Comparison of ENCODE assay signal across 26 cellular contexts in genomic region chr2:22536131-22536530, GRCh38.
DNase-seq lines count a peak whose midpoint lies in the region; ATAC-seq and TF ChIP-seq lines count a peak whose summit lies in the region.
"Had no signal": no experiment of that assay in that cellular context is flagged by ENCODE, and none has a peak within 500 bp of the region (broad histone marks: within the 10 kb centered on the region; RNA-seq: fewer than 3 reads in every experiment).

No MANE protein-coding gene starts in this region.

- H3K4me3 ChIP-seq in esophagus muscularis mucosa = no peak overlapping the region
- H3K4me3 ChIP-seq in thyroid gland (replicated peaks in 1 of 3) = no peak overlapping the region
- H3K4me3 ChIP-seq: heart right ventricle, left ventricle myocardium inferior, testis, vagina had no signal

- ATAC-seq in foreskin keratinocyte = peak; percentile 99
- no peak for ATAC-seq in activated CD8-positive, alpha-beta memory T cell treated with anti-CD3 and anti-CD28 coated beads, Interleukin-2, amount 10 ng/mL, durations not matched to agents 7 days and 5 days
- ATAC-seq: heart right ventricle; naive thymus-derived CD4-positive, alpha-beta T cell; stimulated activated naive B cell treated with anti-CD40 and anti-IgM and Interleukin-4, amounts not matched to agents 10 μg/mL and 1 μg/mL and 100 μg/mL, for 72 hours had no signal

- no peak overlapping the region for H3K4me3 Mint-ChIP-seq in HFFc6
- no peak overlapping the region for H3K4me3 Mint-ChIP-seq in activated CD8-positive, alpha-beta memory T cell treated with anti-CD3 and anti-CD28 coated beads, Interleukin-2, amount 10 ng/mL, durations not matched to agents 7 days and 5 days
- H3K4me3 Mint-ChIP-seq: activated B cell treated with CpG ODN at 0.5 μM for 24 hours; H9; naive thymus-derived CD4-positive, alpha-beta T cell; stimulated activated naive B cell treated with anti-CD40 and anti-IgM and Interleukin-4, amounts not matched to agents 10 μg/mL and 1 μg/mL and 100 μg/mL, for 72 hours had no signal

- DNase-seq in ACHN (peak; percentile 38), HFFc6 (peak; percentile 3), RWPE1 (ENCODE audit: low spot score) (peak; percentile 28), foreskin keratinocyte (peak; percentile 2 to 47), esophagus muscularis mucosa (ENCODE audit: extremely low spot score) (no peak), thyroid gland (no peak), NCI-H1048 (lab: John Stamatoyannopoulos, UW) (no peak)
- no peak for DNase-seq in activated CD8-positive, alpha-beta memory T cell treated with anti-CD3 and anti-CD28 coated beads, Interleukin-2, amount 10 ng/mL, durations not matched to agents 7 days and 5 days
- DNase-seq: activated B cell treated with CpG ODN at 0.5 μM for 24 hours; activated CD4-positive, alpha-beta T cell treated with anti-CD3 and anti-CD28 coated beads, Interleukin-2, amount 50 U/mL, for 4 hours; activated CD8-positive, alpha-beta memory T cell treated with anti-CD3 and anti-CD28 coated beads, Interleukin-2, amount 50 U/mL, for 4 hours; activated naive CD4-positive, alpha-beta T cell treated with anti-CD3 and anti-CD28 coated beads, Interleukin-2, amount 50 U/mL, for 16 hours; amygdala; BE2C; DND-41; H9; heart right ventricle; left ventricle myocardium inferior; naive thymus-derived CD4-positive, alpha-beta T cell; NCI-H1694 treated with DMSO at 0.1 percent for 48 hours; occipital lobe; stimulated activated CD4-positive, alpha-beta T cell treated with anti-CD3 and anti-CD28 coated beads, Interleukin-4, amount 100 ng/mL, for 1 hour; stimulated activated naive B cell treated with anti-CD40 and anti-IgM and Interleukin-4, amounts not matched to agents 10 μg/mL and 1 μg/mL and 100 μg/mL, for 72 hours; T-helper 9 cell; testis had no signal

- TF ChIP-seq POLR2A in esophagus muscularis mucosa (IDR thresholded peaks at IDR 0.05; ENCODE audit: low read depth) = no peak
- no peak for TF ChIP-seq POLR2A in thyroid gland (IDR thresholded peaks at IDR 0.05)

- peaks cover 27% of the 10 kb centered on the region for H3K9me3 Mint-ChIP-seq in HFFc6
- no peaks in the 10 kb centered on the region for H3K9me3 Mint-ChIP-seq in activated CD8-positive, alpha-beta memory T cell treated with anti-CD3 and anti-CD28 coated beads, Interleukin-2, amount 10 ng/mL, durations not matched to agents 7 days and 5 days (ENCODE audit: low read depth)

- H3K36me3 Mint-ChIP-seq in HFFc6 (ENCODE audit: low read depth) = no peaks in the 10 kb centered on the region
- H3K36me3 Mint-ChIP-seq in activated CD8-positive, alpha-beta memory T cell treated with anti-CD3 and anti-CD28 coated beads, Interleukin-2, amount 10 ng/mL, durations not matched to agents 7 days and 5 days = no peaks in the 10 kb centered on the region
- H3K36me3 Mint-ChIP-seq: naive thymus-derived CD4-positive, alpha-beta T cell; stimulated activated naive B cell treated with anti-CD40 and anti-IgM and Interleukin-4, amounts not matched to agents 10 μg/mL and 1 μg/mL and 100 μg/mL, for 72 hours had no signal

- CTCF ChIA-PET in RWPE1 (lab: Yijun Ruan, JAX) = no interaction called here
- CTCF ChIA-PET in activated CD8-positive, alpha-beta memory T cell treated with anti-CD3 and anti-CD28 coated beads, Interleukin-2, amount 10 ng/mL, durations not matched to agents 7 days and 5 days (lab: Charles Lee) = no interaction called here

- WGBS in esophagus muscularis mucosa = 58% methylated on average over 2 of the region's 2 CpGs
- WGBS in thyroid gland, 2 donors = 76 to 79% methylated on average over 2 of the region's 2 CpGs

- in situ Hi-C loops in ACHN (cut with HindIII; ENCODE audit: low pct_ligation_motif_present, low pct_unique_long_range_greater_than_20kb, low sequenced_read_pairs) = no loop called here

- H3K27ac Mint-ChIP-seq in HFFc6 = no peak overlapping the region
- H3K27ac Mint-ChIP-seq in activated CD8-positive, alpha-beta memory T cell treated with anti-CD3 and anti-CD28 coated beads, Interleukin-2, amount 10 ng/mL, durations not matched to agents 7 days and 5 days = no peak overlapping the region
- H3K27ac Mint-ChIP-seq: activated B cell treated with CpG ODN at 0.5 μM for 24 hours; H9; naive thymus-derived CD4-positive, alpha-beta T cell; stimulated activated naive B cell treated with anti-CD40 and anti-IgM and Interleukin-4, amounts not matched to agents 10 μg/mL and 1 μg/mL and 100 μg/mL, for 72 hours had no signal

- TF ChIP-seq EP300 in esophagus muscularis mucosa (IDR thresholded peaks at IDR 0.05) = no peak

- no peaks in the 10 kb centered on the region for H3K4me1 ChIP-seq in foreskin keratinocyte
- no peaks in the 10 kb centered on the region for H3K4me1 ChIP-seq in esophagus muscularis mucosa
- no peaks in the 10 kb centered on the region for H3K4me1 ChIP-seq in thyroid gland
- H3K4me1 ChIP-seq: BE2C, heart right ventricle, left ventricle myocardium inferior, testis, vagina had no signal

- no peaks in the 10 kb centered on the region for H3K27me3 Mint-ChIP-seq in HFFc6 (ENCODE audit: insufficient read depth)
- no peaks in the 10 kb centered on the region for H3K27me3 Mint-ChIP-seq in activated CD8-positive, alpha-beta memory T cell treated with anti-CD3 and anti-CD28 coated beads, Interleukin-2, amount 10 ng/mL, durations not matched to agents 7 days and 5 days
- H3K27me3 Mint-ChIP-seq: activated B cell treated with CpG ODN at 0.5 μM for 24 hours; stimulated activated naive B cell treated with anti-CD40 and anti-IgM and Interleukin-4, amounts not matched to agents 10 μg/mL and 1 μg/mL and 100 μg/mL, for 72 hours had no signal

- H3K36me3 ChIP-seq in esophagus muscularis mucosa = no peaks in the 10 kb centered on the region
- H3K36me3 ChIP-seq in thyroid gland = no peaks in the 10 kb centered on the region
- H3K36me3 ChIP-seq: BE2C, heart right ventricle, left ventricle myocardium inferior, vagina had no signal

- POLR2A ChIA-PET in RWPE1 (lab: Yijun Ruan, JAX; ENCODE audit: low non-redundant PET) = no interaction called here

- H3K27ac ChIP-seq in RWPE1 (no peak overlapping the region), foreskin keratinocyte (no peak overlapping the region), esophagus muscularis mucosa (replicated peaks in 1 of 4) (no peak overlapping the region), thyroid gland (no peak overlapping the region)
- H3K27ac ChIP-seq: heart right ventricle, left ventricle myocardium inferior, testis, vagina had no signal

- intact Hi-C loops in esophagus muscularis mucosa (cut with DNase I) = no loop called here
- intact Hi-C loops in thyroid gland (cut with DNase I) = no loop called here

- H3K9me3 ChIP-seq in esophagus muscularis mucosa (no peaks in the 10 kb centered on the region), thyroid gland (no peaks in the 10 kb centered on the region)
- H3K9me3 ChIP-seq: BE2C, heart right ventricle, left ventricle myocardium inferior, testis, vagina had no signal

- no peaks in the 10 kb centered on the region for H3K4me1 Mint-ChIP-seq in HFFc6 (ENCODE audit: low read depth)
- no peaks in the 10 kb centered on the region for H3K4me1 Mint-ChIP-seq in activated CD8-positive, alpha-beta memory T cell treated with anti-CD3 and anti-CD28 coated beads, Interleukin-2, amount 10 ng/mL, durations not matched to agents 7 days and 5 days
- H3K4me1 Mint-ChIP-seq: activated B cell treated with CpG ODN at 0.5 μM for 24 hours; H9; naive thymus-derived CD4-positive, alpha-beta T cell; stimulated activated naive B cell treated with anti-CD40 and anti-IgM and Interleukin-4, amounts not matched to agents 10 μg/mL and 1 μg/mL and 100 μg/mL, for 72 hours had no signal

- no peak for TF ChIP-seq CTCF in HFFc6 (IDR thresholded peaks at IDR 0.05)
- TF ChIP-seq CTCF in RWPE1 (conservative IDR thresholded peaks at IDR 0.05; ENCODE audit: low read depth) = no peak
- no peak for TF ChIP-seq CTCF in foreskin keratinocyte (conservative IDR thresholded peaks at IDR 0.05)
- no peak for TF ChIP-seq CTCF in esophagus muscularis mucosa (IDR thresholded peaks at IDR 0.05)
- no peak for TF ChIP-seq CTCF in thyroid gland (IDR thresholded peaks at IDR 0.05)

- H3K27me3 ChIP-seq in foreskin keratinocyte (no peaks in the 10 kb centered on the region), esophagus muscularis mucosa (no peaks in the 10 kb centered on the region), thyroid gland (no peaks in the 10 kb centered on the region)
- H3K27me3 ChIP-seq: BE2C, heart right ventricle, testis, vagina had no signal

Comparison
In these comparisons a context has a peak if more than half of its experiments do, and no peak if none do; other contexts are left out.
1. DNase-seq: peak in ACHN (single experiment), HFFc6 (single experiment), RWPE1 (single experiment) and foreskin keratinocyte (2 of 2); none in esophagus muscularis mucosa (single experiment), thyroid gland (0 of 2), NCI-H1048 (single experiment) and activated CD8-positive, alpha-beta memory T cell treated with anti-CD3 and anti-CD28 coated beads, Interleukin-2, amount 10 ng/mL, durations not matched to agents 7 days and 5 days (single experiment).